In genomic region chr4:147994491-147995385, GRCh38 we compare ENCODE assay signal across 24 cellular contexts.
DNase-seq lines count a peak whose midpoint lies in the region; ATAC-seq and TF ChIP-seq lines count a peak whose summit lies in the region.
"Had no signal": no experiment of that assay in that cellular context is flagged by ENCODE, and none has a peak within 500 bp of the region (broad histone marks: within the 10 kb centered on the region; RNA-seq: fewer than 3 reads in every experiment).

No MANE protein-coding gene starts in this region.

- H3K27me3 Mint-ChIP-seq in nephron (ENCODE audit: low read depth): no peaks in the 10 kb centered on the region
- no peaks in the 10 kb centered on the region for H3K27me3 Mint-ChIP-seq in CD4-positive, alpha-beta T cell

- DNase-seq in left ventricle myocardium inferior: no peak
- DNase-seq in Right ventricle myocardium superior: no peak
- DNase-seq in fibroblast of peridontal ligament (ENCODE audit: extremely low read depth): peak; percentile 35
- no peak for DNase-seq in CD4-positive, alpha-beta T cell
- DNase-seq in HUDEP-2 (lab: John Stamatoyannopoulos, UW; ENCODE audit: unreplicated experiment in 76 of 76): no peak
- no peak for DNase-seq in G401 (ENCODE audit: low spot score)
- DNase-seq in brain microvascular endothelial cell: no peak
- DNase-seq: AML-193, DMS 273 treated with DMSO at 0.1 percent for 48 hours, DND-41, GDM1, GM23248, KG1, NCI-H187, NCI-H2107, NCI-H510A treated with DMSO at 0.1 percent for 48 hours, NCI-H774, PC-3 had no signal

- peaks cover 4% of the 10 kb centered on the region for H3K9me3 ChIP-seq in left ventricle myocardium inferior (replicated peaks)
- H3K9me3 ChIP-seq in CD4-positive, alpha-beta T cell (ENCODE audit: control insufficient read depth, low read length): no peaks in the 10 kb centered on the region
- H3K9me3 ChIP-seq: HAP-1 had no signal

- H3K36me3 ChIP-seq in left ventricle myocardium inferior (peaks cover 12% of the 10 kb centered on the region), brain microvascular endothelial cell (replicated peaks) (peaks cover 2% of the 10 kb centered on the region)
- H3K36me3 ChIP-seq: HAP-1 had no signal

- CTCF ChIA-PET in CD4-positive, alpha-beta T cell (lab: Charles Lee): interaction anchor here (0.7 kb wide), 1 partner anchor 11 kb away, joined by 3 read pairs; no protein-coding TSS in a partner anchor

- intact Hi-C loops in left ventricle myocardium inferior (cut with micrococcal nuclease) (no loop called here), Right ventricle myocardium superior (cut with DNase I) (no loop called here)
- intact Hi-C loops in CD4-positive, alpha-beta T cell (cut with DNase I, micrococcal nuclease): no loop called here

- H3K9me3 Mint-ChIP-seq in nephron: peaks cover 5% of the 10 kb centered on the region
- no peaks in the 10 kb centered on the region for H3K9me3 Mint-ChIP-seq in CD4-positive, alpha-beta T cell

- POLR2A ChIA-PET in CD4-positive, alpha-beta T cell (lab: Charles Lee): no interaction called here

- H3K27me3 ChIP-seq in left ventricle myocardium inferior (ENCODE audit: low read depth): no peaks in the 10 kb centered on the region
- H3K27me3 ChIP-seq in CD4-positive, alpha-beta T cell (ENCODE audit: control insufficient read depth, insufficient read depth, low read length): no peaks in the 10 kb centered on the region
- H3K27me3 ChIP-seq in brain microvascular endothelial cell (replicated peaks): no peaks in the 10 kb centered on the region

- TF ChIP-seq CTCF in left ventricle myocardium inferior (IDR thresholded peaks at IDR 0.05; ENCODE audit: borderline replicate concordance): no peak
- TF ChIP-seq CTCF in nephron (IDR thresholded peaks at IDR 0.05; ENCODE audit: unreplicated experiment in 3 of 3): no peak
- no peak for TF ChIP-seq CTCF in CD4-positive, alpha-beta T cell (IDR thresholded peaks at IDR 0.05)
- TF ChIP-seq CTCF in brain microvascular endothelial cell (IDR thresholded peaks at IDR 0.05; ENCODE audit: low read depth, low read length, missing control alignments): no peak

- H3K36me3 Mint-ChIP-seq in nephron (ENCODE audit: low read depth): peaks cover 12% of the 10 kb centered on the region
- peaks cover 4% of the 10 kb centered on the region for H3K36me3 Mint-ChIP-seq in CD4-positive, alpha-beta T cell (ENCODE audit: low read depth)

- no peak overlapping the region for H3K4me3 ChIP-seq in left ventricle myocardium inferior
- H3K4me3 ChIP-seq in brain microvascular endothelial cell (ENCODE audit: low read depth, low read length): no peak overlapping the region
- H3K4me3 ChIP-seq: GM23248, HAP-1 had no signal

- H3K4me3 Mint-ChIP-seq in nephron: peak overlapping the region in 1 of 3 experiments; percentile 26
- no peak overlapping the region for H3K4me3 Mint-ChIP-seq in CD4-positive, alpha-beta T cell

- peak overlapping the region; percentile 58 to 90 (median 79) for H3K27ac Mint-ChIP-seq in nephron
- no peak overlapping the region for H3K27ac Mint-ChIP-seq in CD4-positive, alpha-beta T cell

- peaks cover 43% of the 10 kb centered on the region for H3K4me1 Mint-ChIP-seq in nephron
- H3K4me1 Mint-ChIP-seq in CD4-positive, alpha-beta T cell (ENCODE audit: low read depth): no peaks in the 10 kb centered on the region

- in situ Hi-C loops in G401 (cut with HindIII; ENCODE audit: low sequenced_read_pairs): no loop called here
- in situ Hi-C loops in brain microvascular endothelial cell (cut with HindIII; ENCODE audit: low pct_ligation_motif_present, low sequenced_read_pairs): no loop called here

- peaks cover 74% of the 10 kb centered on the region for H3K4me1 ChIP-seq in left ventricle myocardium inferior
- H3K4me1 ChIP-seq: HAP-1 had no signal

- ATAC-seq in Right ventricle myocardium superior (ENCODE audit: poor library complexity): no peak
- ATAC-seq in CD4-positive, alpha-beta T cell (ENCODE audit: poor library complexity): no peak
- ATAC-seq: HepG2, PC-3 had no signal

- H3K27ac ChIP-seq in left ventricle myocardium inferior (replicated peaks) (peak overlapping the region; percentile 37), brain microvascular endothelial cell (no peak overlapping the region)
- no peak overlapping the region for H3K27ac ChIP-seq in CD4-positive, alpha-beta T cell (ENCODE audit: low read depth, low read length)
- H3K27ac ChIP-seq: 22Rv1, C4-2B, GM23248, RWPE1 had no signal
